18 cellular contexts compared by ENCODE assay signal in genomic region chr9:126519660-126520425, GRCh38.
A peak's percentile ranks its signal among the peaks of the same experiment; 100 is the strongest.
DNase-seq lines count a peak whose midpoint lies in the region; ATAC-seq and TF ChIP-seq lines count a peak whose summit lies in the region.
"Had no signal": no experiment of that assay in that cellular context is flagged by ENCODE, and none has a peak within 500 bp of the region (broad histone marks: within the 10 kb centered on the region; RNA-seq: fewer than 3 reads in every experiment).

No MANE protein-coding gene starts in this region.

- H3K36me3 Mint-ChIP-seq in natural killer cell: no peaks in the 10 kb centered on the region
- H3K36me3 Mint-ChIP-seq: T-cell had no signal

- H3K36me3 ChIP-seq in SK-N-SH (replicated peaks in 1 of 2; ENCODE audit: control insufficient read depth in 1 of 2, insufficient read depth in 2 of 2, low read length in 1 of 2) (no peaks in the 10 kb centered on the region), thyroid gland (no peaks in the 10 kb centered on the region)
- H3K36me3 ChIP-seq: BLaER1 treated with 17β-estradiol and CSF1 and Interleukin-3, amounts not matched to agents 10 nM and 100 nM; cardiac muscle cell; MG63; tibial artery had no signal

- H3K27me3 Mint-ChIP-seq in natural killer cell (ENCODE audit: low read depth in 2 of 2): peaks cover 40 to 43% of the 10 kb centered on the region in 2 donors

- H3K9me3 Mint-ChIP-seq in natural killer cell: no peaks in the 10 kb centered on the region
- H3K9me3 Mint-ChIP-seq: T-cell had no signal

- no peak overlapping the region for H3K9ac ChIP-seq in SK-N-SH
- H3K9ac ChIP-seq: BLaER1 treated with 17β-estradiol and CSF1 and Interleukin-3, amounts not matched to agents 10 nM and 100 nM had no signal

- no peak overlapping the region for H2AFZ ChIP-seq in SK-N-SH (ENCODE audit: low read depth)

- intact Hi-C loops in natural killer cell (cut with micrococcal nuclease): no loop called here
- intact Hi-C loops in thyroid gland (cut with DNase I): no loop called here

- CTCF ChIA-PET in SK-N-SH (lab: Yijun Ruan, JAX): interaction anchor here (0.9 to 21.2 kb wide), 5 partner anchors 12 to 105 kb away, joined by 3 to 473 read pairs (median 40); no protein-coding TSS in a partner anchor

- H4K20me1 ChIP-seq in SK-N-SH (ENCODE audit: insufficient read depth): no peaks in the 10 kb centered on the region

- DNase-seq in NCI-H2107 treated with DMSO at 0.1 percent for 48 hours (lab: John Stamatoyannopoulos, UW; ENCODE audit: unreplicated experiment) (peak; percentile 16), NCI-H2107 (lab: John Stamatoyannopoulos, UW) (no peak), ELR (ENCODE audit: low read depth) (peak; percentile 23), astrocyte of the cerebellum (ENCODE audit: low read depth) (peak; percentile 12), natural killer cell (no peak), SK-N-SH (no peak), SIG-M5 (lab: John Stamatoyannopoulos, UW) (no peak), thyroid gland (no peak)
- DNase-seq: DMS79 treated with DMSO at 0.1 percent for 48 hours; MG63; NCI-H1930; NCI-H82; stimulated activated CD4-positive, alpha-beta T cell treated with anti-CD3 and anti-CD28 coated beads, Interleukin-2, amount 100 ng/mL, for 24 hours had no signal

- in situ Hi-C loops in astrocyte of the cerebellum (cut with HindIII; ENCODE audit: low sequenced_read_pairs): no loop called here

- H3K4me3 ChIP-seq in astrocyte of the cerebellum (ENCODE audit: low read depth, low read length): no peak overlapping the region
- no peak overlapping the region for H3K4me3 ChIP-seq in SK-N-SH (ENCODE audit: low read depth in 2 of 2, low read length in 1 of 2)
- H3K4me3 ChIP-seq in thyroid gland (replicated peaks in 1 of 3): no peak overlapping the region
- H3K4me3 ChIP-seq: BLaER1 treated with 17β-estradiol and CSF1 and Interleukin-3, amounts not matched to agents 10 nM and 100 nM; cardiac muscle cell; MG63; tibial artery had no signal

- peaks cover 14% of the 10 kb centered on the region for H3F3A ChIP-seq in SK-N-SH (replicated peaks; ENCODE audit: insufficient read depth)

- H3K27ac ChIP-seq in SK-N-SH (ENCODE audit: low read depth in 2 of 2, low read length in 1 of 2) (no peak overlapping the region; a peak in 2 of 4 replicates), thyroid gland (no peak overlapping the region)
- H3K27ac ChIP-seq: 22Rv1, cardiac muscle cell, tibial artery had no signal

- WGBS in SK-N-SH (ENCODE audit: low lambda C conversion rate): 93% methylated on average over 16 of the region's 22 CpGs
- WGBS in thyroid gland, 2 donors: 87 to 90% methylated on average over 18 to 21 of the region's 22 CpGs

- H3K9me2 ChIP-seq in SK-N-SH: no peaks in the 10 kb centered on the region

- H3K4me1 ChIP-seq in SK-N-SH (ENCODE audit: control insufficient read depth in 1 of 2, insufficient read depth in 2 of 2, low read depth in 1 of 2, low read length in 1 of 2) (peaks cover 0 to 77% of the 10 kb centered on the region in 2 experiments; a peak in 2 of 4 replicates), thyroid gland (peaks cover 7 to 16% of the 10 kb centered on the region in 2 donors)

- TF ChIP-seq CTCF in astrocyte of the cerebellum (IDR thresholded peaks at IDR 0.05; ENCODE audit: low read depth, low read length, missing control alignments) (no peak), natural killer cell (IDR thresholded peaks at IDR 0.05) (no peak), SK-N-SH (IDR thresholded peaks at IDR 0.05) (no peak), thyroid gland (IDR thresholded peaks at IDR 0.05) (no peak)

- no peak for TF ChIP-seq POLR2A in thyroid gland (IDR thresholded peaks at IDR 0.05)

- H3K4me2 ChIP-seq in SK-N-SH: no peak overlapping the region

- H3K9me3 ChIP-seq in SK-N-SH (no peaks in the 10 kb centered on the region), thyroid gland (no peaks in the 10 kb centered on the region)
- H3K9me3 ChIP-seq: BLaER1 treated with 17β-estradiol and CSF1 and Interleukin-3, amounts not matched to agents 10 nM and 100 nM; MG63; tibial artery had no signal

- H3K27me3 ChIP-seq in SK-N-SH (ENCODE audit: insufficient read depth): peaks cover 19% of the 10 kb centered on the region; the same call in 1 of the 2 replicates
- peaks cover 19% of the 10 kb centered on the region for H3K27me3 ChIP-seq in thyroid gland
- H3K27me3 ChIP-seq: MG63 had no signal

- H3K27ac Mint-ChIP-seq in natural killer cell: no peak overlapping the region

- TF ChIP-seq RAD21 in SK-N-SH (IDR thresholded peaks at IDR 0.05; ENCODE audit: low read length): no peak

- ATAC-seq in natural killer cell: peak in 2 of 3 donors; percentile 29 to 38
- ATAC-seq: T-cell had no signal

- H3K79me2 ChIP-seq in SK-N-SH (ENCODE audit: insufficient read depth): no peaks in the 10 kb centered on the region

- peaks cover 51 to 53% of the 10 kb centered on the region in 2 donors for H3K4me1 Mint-ChIP-seq in natural killer cell

- peak overlapping the region; percentile 55 for H3K4me3 Mint-ChIP-seq in natural killer cell

- TF ChIP-seq EP300 in SK-N-SH (IDR thresholded peaks at IDR 0.05; ENCODE audit: borderline replicate concordance in 1 of 2, low read depth in 1 of 2, low read length in 1 of 2): no peak

- POLR2A ChIA-PET in SK-N-SH (lab: Yijun Ruan, JAX): interaction anchor here (1.1 kb wide), 1 partner anchor 28 kb away, joined by 3 read pairs; no protein-coding TSS in a partner anchor

TF ChIP-seq in SK-N-SH, 30 proteins besides CTCF, POLR2A, EP300 and RAD21:
- TF ChIP-seq USF1 (IDR thresholded peaks at IDR 0.05; ENCODE audit: borderline replicate concordance, low read depth) (no peak), TAF1 (IDR thresholded peaks at IDR 0.05; ENCODE audit: borderline replicate concordance, low read depth, low read length) (no peak), SIN3A (IDR thresholded peaks at IDR 0.05; ENCODE audit: borderline replicate concordance, low read depth, low read length) (no peak), RCOR1 (IDR thresholded peaks at IDR 0.05; ENCODE audit: low read length) (no peak), YY1 (IDR thresholded peaks at IDR 0.05; ENCODE audit: low read depth) (no peak), TEAD4 (IDR thresholded peaks at IDR 0.05; ENCODE audit: borderline replicate concordance, insufficient read depth) (no peak), JUND (IDR thresholded peaks at IDR 0.05) (no peak), FOSL2 (IDR thresholded peaks at IDR 0.05; ENCODE audit: borderline replicate concordance, low read depth) (no peak), SMC3 (IDR thresholded peaks at IDR 0.05; ENCODE audit: low read depth, low read length) (no peak)
- TF ChIP-seq, protein P1, sequence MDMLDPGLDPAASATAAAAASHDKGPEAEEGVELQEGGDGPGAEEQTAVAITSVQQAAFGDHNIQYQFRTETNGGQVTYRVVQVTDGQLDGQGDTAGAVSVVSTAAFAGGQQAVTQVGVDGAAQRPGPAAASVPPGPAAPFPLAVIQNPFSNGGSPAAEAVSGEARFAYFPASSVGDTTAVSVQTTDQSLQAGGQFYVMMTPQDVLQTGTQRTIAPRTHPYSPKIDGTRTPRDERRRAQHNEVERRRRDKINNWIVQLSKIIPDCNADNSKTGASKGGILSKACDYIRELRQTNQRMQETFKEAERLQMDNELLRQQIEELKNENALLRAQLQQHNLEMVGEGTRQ (IDR thresholded peaks at IDR 0.05; ENCODE audit: borderline replicate concordance, low read depth, low read length): no peak
- TF ChIP-seq, protein P2, sequence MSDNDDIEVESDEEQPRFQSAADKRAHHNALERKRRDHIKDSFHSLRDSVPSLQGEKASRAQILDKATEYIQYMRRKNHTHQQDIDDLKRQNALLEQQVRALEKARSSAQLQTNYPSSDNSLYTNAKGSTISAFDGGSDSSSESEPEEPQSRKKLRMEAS (IDR thresholded peaks at IDR 0.05; ENCODE audit: low read depth): no peak

Comparison
In these comparisons a context has a peak if more than half of its experiments do, and no peak if none do; other contexts are left out.
1. DNase-seq: peak in NCI-H2107 treated with DMSO at 0.1 percent for 48 hours (single experiment), ELR (single experiment) and astrocyte of the cerebellum (single experiment); none in NCI-H2107 (single experiment), natural killer cell (single experiment), SK-N-SH (single experiment), SIG-M5 (single experiment) and thyroid gland (0 of 2).